ENCODE assay signal across 1 cellular context in the genomic region with DNA sequence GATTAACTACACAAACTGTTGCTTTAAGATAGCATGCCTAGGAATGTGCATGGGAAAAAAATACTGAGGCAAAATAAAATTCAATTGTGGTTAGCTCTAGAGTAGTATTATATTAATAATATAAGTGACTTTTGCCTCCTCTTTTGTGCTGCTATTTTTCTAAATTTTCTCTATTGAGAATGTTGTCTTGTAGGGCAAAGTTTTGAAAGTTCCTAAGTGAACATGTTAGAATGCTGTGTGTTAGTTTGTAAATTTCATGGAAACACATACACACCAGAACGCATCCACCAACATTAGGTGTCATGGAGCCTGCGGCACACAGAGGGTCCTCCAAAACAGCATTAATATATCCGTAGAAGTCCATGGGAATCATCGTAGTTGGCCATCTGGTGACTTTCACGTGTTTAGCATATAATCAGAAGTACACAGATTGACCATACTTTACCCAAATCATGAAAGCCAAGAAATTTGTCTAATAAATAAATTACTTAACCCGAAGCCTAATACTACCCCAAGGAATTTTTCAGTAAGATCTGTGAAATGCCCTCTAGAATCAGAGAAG.
TF ChIP-seq lines count a peak whose summit lies in the region.

No MANE protein-coding gene starts in this region.

TF ChIP-seq in GM12878, 131 proteins besides CTCF, POLR2A, EP300 and RAD21 (continued from another document):
- TF ChIP-seq, protein P1, sequence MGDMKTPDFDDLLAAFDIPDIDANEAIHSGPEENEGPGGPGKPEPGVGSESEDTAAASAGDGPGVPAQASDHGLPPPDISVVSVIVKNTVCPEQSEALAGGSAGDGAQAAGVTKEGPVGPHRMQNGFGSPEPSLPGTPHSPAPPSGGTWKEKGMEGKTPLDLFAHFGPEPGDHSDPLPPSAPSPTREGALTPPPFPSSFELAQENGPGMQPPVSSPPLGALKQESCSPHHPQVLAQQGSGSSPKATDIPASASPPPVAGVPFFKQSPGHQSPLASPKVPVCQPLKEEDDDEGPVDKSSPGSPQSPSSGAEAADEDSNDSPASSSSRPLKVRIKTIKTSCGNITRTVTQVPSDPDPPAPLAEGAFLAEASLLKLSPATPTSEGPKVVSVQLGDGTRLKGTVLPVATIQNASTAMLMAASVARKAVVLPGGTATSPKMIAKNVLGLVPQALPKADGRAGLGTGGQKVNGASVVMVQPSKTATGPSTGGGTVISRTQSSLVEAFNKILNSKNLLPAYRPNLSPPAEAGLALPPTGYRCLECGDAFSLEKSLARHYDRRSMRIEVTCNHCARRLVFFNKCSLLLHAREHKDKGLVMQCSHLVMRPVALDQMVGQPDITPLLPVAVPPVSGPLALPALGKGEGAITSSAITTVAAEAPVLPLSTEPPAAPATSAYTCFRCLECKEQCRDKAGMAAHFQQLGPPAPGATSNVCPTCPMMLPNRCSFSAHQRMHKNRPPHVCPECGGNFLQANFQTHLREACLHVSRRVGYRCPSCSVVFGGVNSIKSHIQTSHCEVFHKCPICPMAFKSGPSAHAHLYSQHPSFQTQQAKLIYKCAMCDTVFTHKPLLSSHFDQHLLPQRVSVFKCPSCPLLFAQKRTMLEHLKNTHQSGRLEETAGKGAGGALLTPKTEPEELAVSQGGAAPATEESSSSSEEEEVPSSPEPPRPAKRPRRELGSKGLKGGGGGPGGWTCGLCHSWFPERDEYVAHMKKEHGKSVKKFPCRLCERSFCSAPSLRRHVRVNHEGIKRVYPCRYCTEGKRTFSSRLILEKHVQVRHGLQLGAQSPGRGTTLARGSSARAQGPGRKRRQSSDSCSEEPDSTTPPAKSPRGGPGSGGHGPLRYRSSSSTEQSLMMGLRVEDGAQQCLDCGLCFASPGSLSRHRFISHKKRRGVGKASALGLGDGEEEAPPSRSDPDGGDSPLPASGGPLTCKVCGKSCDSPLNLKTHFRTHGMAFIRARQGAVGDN (IDR thresholded peaks at IDR 0.05): 0 out of 2 replicates have a peak, but pooled peaks have one; percentile 5
- peak; percentile 47; the same call in 1 of the 2 replicates for TF ChIP-seq PAX8 (IDR thresholded peaks at IDR 0.05)
- TF ChIP-seq, protein P2, sequence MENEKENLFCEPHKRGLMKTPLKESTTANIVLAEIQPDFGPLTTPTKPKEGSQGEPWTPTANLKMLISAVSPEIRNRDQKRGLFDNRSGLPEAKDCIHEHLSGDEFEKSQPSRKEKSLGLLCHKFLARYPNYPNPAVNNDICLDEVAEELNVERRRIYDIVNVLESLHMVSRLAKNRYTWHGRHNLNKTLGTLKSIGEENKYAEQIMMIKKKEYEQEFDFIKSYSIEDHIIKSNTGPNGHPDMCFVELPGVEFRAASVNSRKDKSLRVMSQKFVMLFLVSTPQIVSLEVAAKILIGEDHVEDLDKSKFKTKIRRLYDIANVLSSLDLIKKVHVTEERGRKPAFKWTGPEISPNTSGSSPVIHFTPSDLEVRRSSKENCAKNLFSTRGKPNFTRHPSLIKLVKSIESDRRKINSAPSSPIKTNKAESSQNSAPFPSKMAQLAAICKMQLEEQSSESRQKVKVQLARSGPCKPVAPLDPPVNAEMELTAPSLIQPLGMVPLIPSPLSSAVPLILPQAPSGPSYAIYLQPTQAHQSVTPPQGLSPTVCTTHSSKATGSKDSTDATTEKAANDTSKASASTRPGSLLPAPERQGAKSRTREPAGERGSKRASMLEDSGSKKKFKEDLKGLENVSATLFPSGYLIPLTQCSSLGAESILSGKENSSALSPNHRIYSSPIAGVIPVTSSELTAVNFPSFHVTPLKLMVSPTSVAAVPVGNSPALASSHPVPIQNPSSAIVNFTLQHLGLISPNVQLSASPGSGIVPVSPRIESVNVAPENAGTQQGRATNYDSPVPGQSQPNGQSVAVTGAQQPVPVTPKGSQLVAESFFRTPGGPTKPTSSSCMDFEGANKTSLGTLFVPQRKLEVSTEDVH (IDR thresholded peaks at IDR 0.05; ENCODE audit: low read depth, partially characterized antibody): peak; percentile 10
- TF ChIP-seq IKZF2 (IDR thresholded peaks at IDR 0.05): peak in 1 of 2 experiments; percentile 37; a peak in 1 of 4 replicates
- TF ChIP-seq SMARCA5 (IDR thresholded peaks at IDR 0.05): 0 out of 2 replicates have a peak, but pooled peaks have one; percentile 11
- peak; percentile 47 for TF ChIP-seq NFIC (IDR thresholded peaks at IDR 0.05; ENCODE audit: low read depth, low read length)
- TF ChIP-seq, protein P3, sequence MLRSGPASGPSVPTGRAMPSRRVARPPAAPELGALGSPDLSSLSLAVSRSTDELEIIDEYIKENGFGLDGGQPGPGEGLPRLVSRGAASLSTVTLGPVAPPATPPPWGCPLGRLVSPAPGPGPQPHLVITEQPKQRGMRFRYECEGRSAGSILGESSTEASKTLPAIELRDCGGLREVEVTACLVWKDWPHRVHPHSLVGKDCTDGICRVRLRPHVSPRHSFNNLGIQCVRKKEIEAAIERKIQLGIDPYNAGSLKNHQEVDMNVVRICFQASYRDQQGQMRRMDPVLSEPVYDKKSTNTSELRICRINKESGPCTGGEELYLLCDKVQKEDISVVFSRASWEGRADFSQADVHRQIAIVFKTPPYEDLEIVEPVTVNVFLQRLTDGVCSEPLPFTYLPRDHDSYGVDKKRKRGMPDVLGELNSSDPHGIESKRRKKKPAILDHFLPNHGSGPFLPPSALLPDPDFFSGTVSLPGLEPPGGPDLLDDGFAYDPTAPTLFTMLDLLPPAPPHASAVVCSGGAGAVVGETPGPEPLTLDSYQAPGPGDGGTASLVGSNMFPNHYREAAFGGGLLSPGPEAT (IDR thresholded peaks at IDR 0.05; ENCODE audit: low read depth): 0 out of 2 replicates have a peak, but pooled peaks have one; percentile 9
- no peak for TF ChIP-seq ZNF384 (IDR thresholded peaks at IDR 0.05; ENCODE audit: borderline replicate concordance, low read depth, low read length)
- 0 out of 2 replicates have a peak, but pooled peaks have one; percentile 8 for TF ChIP-seq DPF2 (IDR thresholded peaks at IDR 0.05)
- no peak for TF ChIP-seq TBL1XR1 (IDR thresholded peaks at IDR 0.05; ENCODE audit: low read depth, low read length)
- TF ChIP-seq, protein P4, sequence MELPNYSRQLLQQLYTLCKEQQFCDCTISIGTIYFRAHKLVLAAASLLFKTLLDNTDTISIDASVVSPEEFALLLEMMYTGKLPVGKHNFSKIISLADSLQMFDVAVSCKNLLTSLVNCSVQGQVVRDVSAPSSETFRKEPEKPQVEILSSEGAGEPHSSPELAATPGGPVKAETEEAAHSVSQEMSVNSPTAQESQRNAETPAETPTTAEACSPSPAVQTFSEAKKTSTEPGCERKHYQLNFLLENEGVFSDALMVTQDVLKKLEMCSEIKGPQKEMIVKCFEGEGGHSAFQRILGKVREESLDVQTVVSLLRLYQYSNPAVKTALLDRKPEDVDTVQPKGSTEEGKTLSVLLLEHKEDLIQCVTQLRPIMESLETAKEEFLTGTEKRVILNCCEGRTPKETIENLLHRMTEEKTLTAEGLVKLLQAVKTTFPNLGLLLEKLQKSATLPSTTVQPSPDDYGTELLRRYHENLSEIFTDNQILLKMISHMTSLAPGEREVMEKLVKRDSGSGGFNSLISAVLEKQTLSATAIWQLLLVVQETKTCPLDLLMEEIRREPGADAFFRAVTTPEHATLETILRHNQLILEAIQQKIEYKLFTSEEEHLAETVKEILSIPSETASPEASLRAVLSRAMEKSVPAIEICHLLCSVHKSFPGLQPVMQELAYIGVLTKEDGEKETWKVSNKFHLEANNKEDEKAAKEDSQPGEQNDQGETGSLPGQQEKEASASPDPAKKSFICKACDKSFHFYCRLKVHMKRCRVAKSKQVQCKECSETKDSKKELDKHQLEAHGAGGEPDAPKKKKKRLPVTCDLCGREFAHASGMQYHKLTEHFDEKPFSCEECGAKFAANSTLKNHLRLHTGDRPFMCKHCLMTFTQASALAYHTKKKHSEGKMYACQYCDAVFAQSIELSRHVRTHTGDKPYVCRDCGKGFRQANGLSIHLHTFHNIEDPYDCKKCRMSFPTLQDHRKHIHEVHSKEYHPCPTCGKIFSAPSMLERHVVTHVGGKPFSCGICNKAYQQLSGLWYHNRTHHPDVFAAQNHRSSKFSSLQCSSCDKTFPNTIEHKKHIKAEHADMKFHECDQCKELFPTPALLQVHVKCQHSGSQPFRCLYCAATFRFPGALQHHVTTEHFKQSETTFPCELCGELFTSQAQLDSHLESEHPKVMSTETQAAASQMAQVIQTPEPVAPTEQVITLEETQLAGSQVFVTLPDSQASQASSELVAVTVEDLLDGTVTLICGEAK (IDR thresholded peaks at IDR 0.05; ENCODE audit: borderline replicate concordance): no peak; the same call in 1 of the 2 replicates
